In the genomic region with DNA sequence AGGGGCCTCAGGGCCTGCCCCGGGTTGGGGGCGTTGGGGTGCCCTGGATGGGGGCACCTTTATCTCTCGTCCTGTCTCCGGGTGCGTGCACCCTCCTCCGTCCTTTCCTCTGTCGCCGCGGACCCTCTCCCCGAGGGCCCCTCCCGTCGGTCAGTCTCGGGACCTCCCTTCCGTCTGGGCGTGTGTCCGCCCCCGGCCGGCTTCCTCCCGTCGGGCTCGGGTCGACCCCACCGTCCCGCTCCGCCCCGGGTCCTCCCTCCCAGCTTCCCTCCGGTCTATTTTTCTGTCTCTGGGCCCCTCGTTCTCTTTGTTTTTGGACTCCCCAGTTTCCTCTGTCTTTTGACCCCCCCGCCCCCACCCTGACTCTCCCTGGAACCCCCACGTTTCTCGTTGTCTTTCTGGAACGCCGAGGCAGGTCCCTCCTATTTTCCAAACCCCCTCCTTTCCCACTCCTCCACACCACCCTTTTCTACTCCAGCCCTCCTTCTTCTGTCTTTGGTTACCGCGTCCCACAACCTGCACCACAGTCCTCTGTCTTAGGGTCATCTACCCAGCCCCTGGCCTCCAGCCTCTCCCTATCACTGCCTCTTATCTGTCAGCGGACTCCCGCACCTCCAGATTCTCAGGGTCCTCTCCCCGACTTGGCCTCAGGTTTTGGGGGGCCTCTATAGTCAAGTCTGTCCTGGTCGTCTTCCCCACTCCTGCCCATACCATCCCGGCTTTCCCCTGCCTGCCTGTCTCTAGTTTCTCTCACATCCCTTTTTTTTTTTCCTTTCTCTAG, we compare ENCODE assay signal across 9 cellular contexts. TPM values are rescaled to one million over a fixed set of nuclear protein-coding genes. Genes with fewer than 3 reads are reported as not detected.
DNase-seq lines count a peak whose midpoint lies in the region; ATAC-seq and TF ChIP-seq lines count a peak whose summit lies in the region.
"Had no signal": no experiment of that assay in that cellular context is flagged by ENCODE, and none has a peak within 500 bp of the region (broad histone marks: within the 10 kb centered on the region; RNA-seq: fewer than 3 reads in every experiment).

No MANE protein-coding gene starts in this region.

- H3K4me3 ChIP-seq in HAP-1 = peak overlapping the region; percentile 75

- peaks cover 43% of the 10 kb centered on the region for H3K36me3 ChIP-seq in HAP-1 (replicated peaks)

- H3K4me1 Mint-ChIP-seq in CD14-positive monocyte = peaks cover 68% of the 10 kb centered on the region

- intact Hi-C loops in CD14-positive monocyte (cut with micrococcal nuclease) (loop anchor here (5.0 to 10.0 kb wide), 2 partner anchors 45 to 47 kb away; a partner anchor contains a TSS), Right ventricle myocardium inferior (cut with DNase I) (loop anchor here (2.0 kb wide), 1 partner anchor 83 kb away; a partner anchor contains a TSS), posterior vena cava (cut with DNase I) (loop anchor here in 1 of 2 donors (5.0 to 10.0 kb wide), 2 partner anchors 135 to 1967 kb away; a partner anchor contains a TSS)

- H3K9me3 Mint-ChIP-seq in CD14-positive monocyte = no peaks in the 10 kb centered on the region

- TF ChIP-seq CTCF in CD14-positive monocyte (IDR thresholded peaks at IDR 0.05) = no peak

- ATAC-seq in Right ventricle myocardium inferior (peak; percentile 0), GM18505 (IDR thresholded peaks at IDR 0.05; ENCODE audit: unreplicated experiment) (no peak)

- peaks cover 13% of the 10 kb centered on the region for H3K4me1 ChIP-seq in HAP-1

- peak overlapping the region; percentile 83 to 97 (median 90) for H3K27ac Mint-ChIP-seq in CD14-positive monocyte

- DNase-seq in CD14-positive monocyte (ENCODE audit: low spot score) (no peak), HAP-1 (ENCODE audit: low spot score in 2 of 2) (peak in 1 of 2 experiments; percentile 58), Right ventricle myocardium inferior (ENCODE audit: missing footprints) (peak; percentile 84), posterior vena cava (ENCODE audit: low spot score) (peak; percentile 91), NCI-H510A treated with DMSO at 0.1 percent for 48 hours (lab: John Stamatoyannopoulos, UW) (no peak), NCI-H1048 (lab: John Stamatoyannopoulos, UW) (no peak)
- peak; percentile 77 for DNase-seq in activated CD8-positive, alpha-beta memory T cell treated with anti-CD3 and anti-CD28 coated beads, Interleukin-2, amount 50 U/mL, for 48 hours

- H3K9me3 ChIP-seq in HAP-1 = no peaks in the 10 kb centered on the region

- no peak for TF ChIP-seq POLR2A in GM18505 (IDR thresholded peaks at IDR 0.05; ENCODE audit: borderline replicate concordance, extremely low read depth, insufficient read depth, insufficient read length)

- H3K4me3 Mint-ChIP-seq in CD14-positive monocyte = peak overlapping the region; percentile 91 to 96

- peaks cover 34 to 55% of the 10 kb centered on the region in 2 donors for H3K36me3 Mint-ChIP-seq in CD14-positive monocyte

- peaks cover 0 to 3% (median 0%) of the 10 kb centered on the region in 3 donors for H3K27me3 Mint-ChIP-seq in CD14-positive monocyte (ENCODE audit: low read depth in 3 of 3)

- in situ Hi-C loops in HAP-1 (cut with MboI; ENCODE audit: low sequenced_read_pairs) = no loop called here

- no peaks in the 10 kb centered on the region for H3K27me3 ChIP-seq in HAP-1 (ENCODE audit: low read depth)

RNA-seq across cellular contexts. Expression of a gene that starts 0.8 kb away (rescaled TPM):
- polyA plus RNA-seq in CD14-positive monocyte = 10 to 100 TPM; 60.6 to 76.8 TPM
- total RNA-seq in Right ventricle myocardium inferior = 68.0 TPM
- 10 to 100 TPM; 76.3 to 89.0 TPM for total RNA-seq in posterior vena cava

RNA-seq across cellular contexts. Expression of a gene that starts 21.7 kb away (rescaled TPM):
- polyA plus RNA-seq in CD14-positive monocyte = 100 to 1,000 TPM in 1 of 2 donors, 10 to 100 TPM in 1; 89.4 to 108 TPM
- 13.3 TPM for total RNA-seq in Right ventricle myocardium inferior
- total RNA-seq in posterior vena cava = 10 to 100 TPM; 20.5 to 24.5 TPM

RNA-seq across cellular contexts. Expression of a gene that starts 24.4 kb away (rescaled TPM):
- polyA plus RNA-seq in CD14-positive monocyte = not detected
- total RNA-seq in Right ventricle myocardium inferior (not detected), posterior vena cava (1 to 10 TPM in 1 of 2 donors, not detected in 1; 1.6 TPM)
- total RNA-seq: NCI-H460 had no signal

RNA-seq across cellular contexts. Expression of a gene that starts 48.7 kb away (rescaled TPM):
- polyA plus RNA-seq in CD14-positive monocyte = 10 to 100 TPM; 27.9 to 44.2 TPM
- total RNA-seq in Right ventricle myocardium inferior = 32.4 TPM
- total RNA-seq in posterior vena cava = 10 to 100 TPM; 37.1 to 46.1 TPM

RNA-seq across cellular contexts. Expression of a gene that starts 49.5 kb away (rescaled TPM):
- 1 to 10 TPM; 4.3 to 8.5 TPM for polyA plus RNA-seq in CD14-positive monocyte
- 6.4 TPM for total RNA-seq in Right ventricle myocardium inferior
- total RNA-seq in posterior vena cava = 1 to 10 TPM; 3.0 to 5.5 TPM

Comparison
In these comparisons a context has a peak if more than half of its experiments do, and no peak if none do; other contexts are left out.
1. DNase-seq: peak in activated CD8-positive, alpha-beta memory T cell treated with anti-CD3 and anti-CD28 coated beads, Interleukin-2, amount 50 U/mL, for 48 hours (single experiment), Right ventricle myocardium inferior (single experiment) and posterior vena cava (single experiment); none in CD14-positive monocyte (single experiment), NCI-H510A treated with DMSO at 0.1 percent for 48 hours (single experiment) and NCI-H1048 (single experiment).